Comparison of ENCODE assay signal across 1 cellular context in genomic region chr7:134126937-134127848, GRCh38.
TF ChIP-seq lines count a peak whose summit lies in the region.

A gene with protein sequence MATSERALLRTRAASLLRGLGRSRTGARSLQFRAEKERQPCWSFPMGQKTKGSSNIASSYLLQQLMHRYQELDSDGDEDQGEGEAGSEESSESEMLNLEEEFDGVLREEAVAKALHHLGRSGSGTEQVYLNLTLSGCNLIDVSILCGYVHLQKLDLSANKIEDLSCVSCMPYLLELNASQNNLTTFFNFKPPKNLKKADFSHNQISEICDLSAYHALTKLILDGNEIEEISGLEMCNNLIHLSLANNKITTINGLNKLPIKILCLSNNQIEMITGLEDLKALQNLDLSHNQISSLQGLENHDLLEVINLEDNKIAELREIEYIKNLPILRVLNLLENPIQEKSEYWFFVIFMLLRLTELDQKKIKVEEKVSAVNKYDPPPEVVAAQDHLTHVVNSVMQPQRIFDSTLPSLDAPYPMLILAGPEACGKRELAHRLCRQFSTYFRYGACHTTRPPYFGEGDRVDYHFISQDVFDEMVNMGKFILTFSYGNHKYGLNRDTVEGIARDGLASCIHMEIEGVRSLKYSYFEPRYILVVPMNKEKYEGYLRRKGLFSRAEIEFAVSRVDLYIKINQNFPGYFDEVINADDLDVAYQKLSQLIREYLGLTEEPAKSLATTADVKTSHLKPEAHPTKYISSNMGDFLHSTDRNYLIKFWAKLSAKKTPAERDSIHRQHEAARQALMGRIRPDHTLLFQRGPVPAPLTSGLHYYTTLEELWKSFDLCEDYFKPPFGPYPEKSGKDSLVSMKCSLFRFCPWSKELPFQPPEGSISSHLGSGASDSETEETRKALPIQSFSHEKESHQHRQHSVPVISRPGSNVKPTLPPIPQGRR (plus strand): TSS chr7:134127340. CDS start chr7:134127368, 28 bp downstream.

TF ChIP-seq in IMR-90, 13 proteins besides CTCF, POLR2A, EP300 and RAD21 (continued from another document):
- no peak for TF ChIP-seq FOS (IDR thresholded peaks at IDR 0.05; ENCODE audit: low read depth, low read length)
- TF ChIP-seq CHD1 (IDR thresholded peaks at IDR 0.05; ENCODE audit: low read depth, low read length) = no peak
- no peak for TF ChIP-seq RFX5 (IDR thresholded peaks at IDR 0.05; ENCODE audit: low read depth, low read length)
- no peak for TF ChIP-seq BHLHE40 (IDR thresholded peaks at IDR 0.05; ENCODE audit: low read depth, low read length)
- no peak for TF ChIP-seq SMC3 (IDR thresholded peaks at IDR 0.05; ENCODE audit: low read depth, low read length)
- no peak for TF ChIP-seq MXI1 (IDR thresholded peaks at IDR 0.05; ENCODE audit: borderline replicate concordance, low read depth, low read length)
- TF ChIP-seq, protein P1, sequence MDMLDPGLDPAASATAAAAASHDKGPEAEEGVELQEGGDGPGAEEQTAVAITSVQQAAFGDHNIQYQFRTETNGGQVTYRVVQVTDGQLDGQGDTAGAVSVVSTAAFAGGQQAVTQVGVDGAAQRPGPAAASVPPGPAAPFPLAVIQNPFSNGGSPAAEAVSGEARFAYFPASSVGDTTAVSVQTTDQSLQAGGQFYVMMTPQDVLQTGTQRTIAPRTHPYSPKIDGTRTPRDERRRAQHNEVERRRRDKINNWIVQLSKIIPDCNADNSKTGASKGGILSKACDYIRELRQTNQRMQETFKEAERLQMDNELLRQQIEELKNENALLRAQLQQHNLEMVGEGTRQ (IDR thresholded peaks at IDR 0.05; ENCODE audit: low read depth, low read length) = no peak
- no peak for TF ChIP-seq RCOR1 (IDR thresholded peaks at IDR 0.05; ENCODE audit: insufficient replicate concordance, low read length)
- no peak for TF ChIP-seq MAFK (IDR thresholded peaks at IDR 0.05; ENCODE audit: low read depth, low read length)
- no peak for TF ChIP-seq ELK1 (IDR thresholded peaks at IDR 0.05; ENCODE audit: borderline replicate concordance, low read depth, low read length)
TF ChIP-seq in IMR-90: peak in this region for 0.
